In genomic region chr2:1259746-1260145, GRCh38 we compare ENCODE assay signal across 31 cellular contexts.
"Had no signal": no experiment of that assay in that cellular context is flagged by ENCODE, and none has a peak within 500 bp of the region (broad histone marks: within the 10 kb centered on the region; RNA-seq: fewer than 3 reads in every experiment).

No MANE protein-coding gene starts in this region.

- DNase-seq: activated B cell treated with CpG ODN at 0.5 μM for 24 hours; activated CD4-positive, alpha-beta memory T cell treated with anti-CD3 and anti-CD28 coated beads for 36 hours; activated CD4-positive, alpha-beta T cell treated with anti-CD3 and anti-CD28 coated beads for 4 hours; activated CD4-positive, alpha-beta T cell treated with anti-CD3 and anti-CD28 coated beads, Interleukin-2, amount 10 ng/mL, durations not matched to agents 24 days and 14 days; activated CD4-positive, alpha-beta T cell treated with anti-CD3 and anti-CD28 coated beads, Interleukin-2, amount 50 U/mL, for 1 hour; activated CD4-positive, alpha-beta T cell treated with anti-CD3 and anti-CD28 coated beads, Interleukin-2, amount 50 U/mL, for 4 hours; activated CD4-positive, CD25-positive, alpha-beta regulatory T cell treated with anti-CD3 and anti-CD28 coated beads, Interleukin-2, amount 50 U/mL, for 72 hours; activated CD8-positive, alpha-beta memory T cell treated with anti-CD3 and anti-CD28 coated beads, Interleukin-2, amount 50 U/mL, for 4 hours; activated CD8-positive, alpha-beta T cell treated with anti-CD3 and anti-CD28 coated beads for 36 hours; activated effector memory CD4-positive, alpha-beta T cell treated with anti-CD3 and anti-CD28 coated beads, Interleukin-2, amount 50 U/mL, for 16 hours; activated gamma-delta T cell treated with Interleukin-2 at 50 U/mL for 16 hours; activated naive CD4-positive, alpha-beta T cell treated with anti-CD3 and anti-CD28 coated beads, Interleukin-2, amount 10 ng/mL, durations not matched to agents 7 days and 5 days; activated naive CD4-positive, alpha-beta T cell treated with Interleukin-2 at 50 U/mL for 16 hours; activated naive CD8-positive, alpha-beta T cell treated with anti-CD3 and anti-CD28 coated beads, Interleukin-2, amount 10 ng/mL, durations not matched to agents 7 days and 5 days; activated naive CD8-positive, alpha-beta T cell treated with anti-CD3 and anti-CD28 coated beads, Interleukin-2, amount 50 U/mL, for 24 hours; activated T-cell treated with anti-CD3 and anti-CD28 coated beads for 4 hours; activated T-cell treated with anti-CD3 and anti-CD28 coated beads, Interleukin-2, amount 50 U/mL, for 1 hour; activated T-cell treated with anti-CD3 and anti-CD28 coated beads, Interleukin-2, amount 50 U/mL, for 4 hours; activated T-cell treated with anti-CD3 and anti-CD28 coated beads, Interleukin-2, amount 50 U/mL, for 72 hours; amygdala; anterior cingulate cortex; body of pancreas; brain microvascular endothelial cell; central memory CD4-positive, alpha-beta T cell; T-helper 1 cell; T-helper 2 cell; T-helper 9 cell had no signal

- H3K4me1 ChIP-seq: body of pancreas, breast epithelium had no signal

- H3K4me3 ChIP-seq: body of pancreas, breast epithelium had no signal

- ATAC-seq: activated CD8-positive, alpha-beta T cell treated with anti-CD3 and anti-CD28 coated beads for 36 hours; activated naive CD8-positive, alpha-beta T cell treated with anti-CD3 and anti-CD28 coated beads, Interleukin-2, amount 50 U/mL, for 24 hours; activated T-cell treated with anti-CD3 and anti-CD28 coated beads, Interleukin-2, amount 50 U/mL, for 4 hours; activated T-cell treated with anti-CD3 and anti-CD28 coated beads, Interleukin-2, amount 50 U/mL, for 72 hours; activated T-helper 17 cell treated with anti-CD3 and anti-CD28 coated beads, Interleukin-2, amount 50 U/mL, for 72 hours; body of pancreas had no signal

- H3K27me3 ChIP-seq: body of pancreas, brain microvascular endothelial cell, breast epithelium had no signal

- H3K9me3 ChIP-seq: body of pancreas, breast epithelium had no signal

- H3K27ac ChIP-seq: body of pancreas, brain microvascular endothelial cell, breast epithelium, VCaP had no signal

- H3K36me3 ChIP-seq: brain microvascular endothelial cell, breast epithelium had no signal

- FAIRE-seq: astrocyte had no signal
